In genomic region chr20:23420943-23421925, GRCh38 we compare ENCODE assay signal across 1 cellular context.
TF ChIP-seq lines count a peak whose summit lies in the region.

NAPB (minus strand) TSS chr20:23421488; CDS start chr20:23421402, 86 bp downstream.

TF ChIP-seq in HepG2, 621 proteins besides CTCF, POLR2A, EP300 and RAD21 (continued from another document and continues in another):
- TF ChIP-seq, protein P1, sequence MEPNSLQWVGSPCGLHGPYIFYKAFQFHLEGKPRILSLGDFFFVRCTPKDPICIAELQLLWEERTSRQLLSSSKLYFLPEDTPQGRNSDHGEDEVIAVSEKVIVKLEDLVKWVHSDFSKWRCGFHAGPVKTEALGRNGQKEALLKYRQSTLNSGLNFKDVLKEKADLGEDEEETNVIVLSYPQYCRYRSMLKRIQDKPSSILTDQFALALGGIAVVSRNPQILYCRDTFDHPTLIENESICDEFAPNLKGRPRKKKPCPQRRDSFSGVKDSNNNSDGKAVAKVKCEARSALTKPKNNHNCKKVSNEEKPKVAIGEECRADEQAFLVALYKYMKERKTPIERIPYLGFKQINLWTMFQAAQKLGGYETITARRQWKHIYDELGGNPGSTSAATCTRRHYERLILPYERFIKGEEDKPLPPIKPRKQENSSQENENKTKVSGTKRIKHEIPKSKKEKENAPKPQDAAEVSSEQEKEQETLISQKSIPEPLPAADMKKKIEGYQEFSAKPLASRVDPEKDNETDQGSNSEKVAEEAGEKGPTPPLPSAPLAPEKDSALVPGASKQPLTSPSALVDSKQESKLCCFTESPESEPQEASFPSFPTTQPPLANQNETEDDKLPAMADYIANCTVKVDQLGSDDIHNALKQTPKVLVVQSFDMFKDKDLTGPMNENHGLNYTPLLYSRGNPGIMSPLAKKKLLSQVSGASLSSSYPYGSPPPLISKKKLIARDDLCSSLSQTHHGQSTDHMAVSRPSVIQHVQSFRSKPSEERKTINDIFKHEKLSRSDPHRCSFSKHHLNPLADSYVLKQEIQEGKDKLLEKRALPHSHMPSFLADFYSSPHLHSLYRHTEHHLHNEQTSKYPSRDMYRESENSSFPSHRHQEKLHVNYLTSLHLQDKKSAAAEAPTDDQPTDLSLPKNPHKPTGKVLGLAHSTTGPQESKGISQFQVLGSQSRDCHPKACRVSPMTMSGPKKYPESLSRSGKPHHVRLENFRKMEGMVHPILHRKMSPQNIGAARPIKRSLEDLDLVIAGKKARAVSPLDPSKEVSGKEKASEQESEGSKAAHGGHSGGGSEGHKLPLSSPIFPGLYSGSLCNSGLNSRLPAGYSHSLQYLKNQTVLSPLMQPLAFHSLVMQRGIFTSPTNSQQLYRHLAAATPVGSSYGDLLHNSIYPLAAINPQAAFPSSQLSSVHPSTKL (CRISPR knock-in tag; IDR thresholded peaks at IDR 0.05), result peak; percentile 60; the same call in 1 of the 2 replicates
- TF ChIP-seq HMGA1 (CRISPR knock-in tag; conservative IDR thresholded peaks at IDR 0.05) (no peak), ZNF230 (CRISPR knock-in tag; IDR thresholded peaks at IDR 0.05) (peak; percentile 75; the same call in 1 of the 2 replicates), AKAP8 (CRISPR knock-in tag; IDR thresholded peaks at IDR 0.05) (peak; percentile 86), ELF1 (CRISPR knock-in tag; IDR thresholded peaks at IDR 0.05) (peak; percentile 76), KAT2B (IDR thresholded peaks at IDR 0.05; ENCODE audit: borderline replicate concordance, low read depth, low read length) (no peak), HNF1A (IDR thresholded peaks at IDR 0.05; ENCODE audit: low read depth) (no peak), HNF1A (CRISPR knock-in tag; IDR thresholded peaks at IDR 0.05; ENCODE audit: borderline replicate concordance) (peak; percentile 59; the same call in 1 of the 2 replicates), LCORL (IDR thresholded peaks at IDR 0.05) (no peak), LCORL (CRISPR knock-in tag; IDR thresholded peaks at IDR 0.05) (peak; percentile 86), PAF1 (CRISPR knock-in tag; IDR thresholded peaks at IDR 0.05) (no peak), SP1 (IDR thresholded peaks at IDR 0.05) (no peak), SP1 (CRISPR knock-in tag; IDR thresholded peaks at IDR 0.05) (peak; percentile 53; the same call in 1 of the 2 replicates), MXD4 (CRISPR knock-in tag; IDR thresholded peaks at IDR 0.05) (peak; percentile 76; the same call in 1 of the 2 replicates), PREB (CRISPR knock-in tag; IDR thresholded peaks at IDR 0.05) (no peak), ZNF124 (CRISPR knock-in tag; IDR thresholded peaks at IDR 0.05) (0 out of 2 replicates have a peak, but pooled peaks have one; percentile 80), NFIB (CRISPR knock-in tag; IDR thresholded peaks at IDR 0.05; ENCODE audit: borderline replicate concordance) (no peak), SRSF9 (IDR thresholded peaks at IDR 0.05; ENCODE audit: borderline replicate concordance, insufficient read depth, low read depth, low read length, poor library complexity, severe bottlenecking) (no peak), NCOA1 (CRISPR knock-in tag; IDR thresholded peaks at IDR 0.05) (peak; percentile 70; the same call in 1 of the 2 replicates), DMTF1 (CRISPR knock-in tag; IDR thresholded peaks at IDR 0.05) (no peak), ZNF883 (CRISPR knock-in tag; IDR thresholded peaks at IDR 0.05; ENCODE audit: not compliant biosample characterization) (peak; percentile 76), MBNL3 (CRISPR knock-in tag; conservative IDR thresholded peaks at IDR 0.05) (no peak), CC2D1A (CRISPR knock-in tag; IDR thresholded peaks at IDR 0.05) (no peak), ATRX (CRISPR knock-in tag; IDR thresholded peaks at IDR 0.05; ENCODE audit: borderline replicate concordance) (no peak; the same call in 1 of the 2 replicates), ZNF512 (CRISPR knock-in tag; IDR thresholded peaks at IDR 0.05) (no peak), TCF7L2 (IDR thresholded peaks at IDR 0.05; ENCODE audit: low read depth, low read length) (no peak), GFI1 (CRISPR knock-in tag; IDR thresholded peaks at IDR 0.05; ENCODE audit: borderline replicate concordance) (no peak; the same call in 1 of the 2 replicates), ZNF530 (CRISPR knock-in tag; IDR thresholded peaks at IDR 0.05; ENCODE audit: low read depth) (no peak)
- TF ChIP-seq, protein P2, sequence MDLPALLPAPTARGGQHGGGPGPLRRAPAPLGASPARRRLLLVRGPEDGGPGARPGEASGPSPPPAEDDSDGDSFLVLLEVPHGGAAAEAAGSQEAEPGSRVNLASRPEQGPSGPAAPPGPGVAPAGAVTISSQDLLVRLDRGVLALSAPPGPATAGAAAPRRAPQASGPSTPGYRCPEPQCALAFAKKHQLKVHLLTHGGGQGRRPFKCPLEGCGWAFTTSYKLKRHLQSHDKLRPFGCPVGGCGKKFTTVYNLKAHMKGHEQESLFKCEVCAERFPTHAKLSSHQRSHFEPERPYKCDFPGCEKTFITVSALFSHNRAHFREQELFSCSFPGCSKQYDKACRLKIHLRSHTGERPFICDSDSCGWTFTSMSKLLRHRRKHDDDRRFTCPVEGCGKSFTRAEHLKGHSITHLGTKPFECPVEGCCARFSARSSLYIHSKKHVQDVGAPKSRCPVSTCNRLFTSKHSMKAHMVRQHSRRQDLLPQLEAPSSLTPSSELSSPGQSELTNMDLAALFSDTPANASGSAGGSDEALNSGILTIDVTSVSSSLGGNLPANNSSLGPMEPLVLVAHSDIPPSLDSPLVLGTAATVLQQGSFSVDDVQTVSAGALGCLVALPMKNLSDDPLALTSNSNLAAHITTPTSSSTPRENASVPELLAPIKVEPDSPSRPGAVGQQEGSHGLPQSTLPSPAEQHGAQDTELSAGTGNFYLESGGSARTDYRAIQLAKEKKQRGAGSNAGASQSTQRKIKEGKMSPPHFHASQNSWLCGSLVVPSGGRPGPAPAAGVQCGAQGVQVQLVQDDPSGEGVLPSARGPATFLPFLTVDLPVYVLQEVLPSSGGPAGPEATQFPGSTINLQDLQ (CRISPR knock-in tag; IDR thresholded peaks at IDR 0.05), result no peak
- TF ChIP-seq, protein P3, sequence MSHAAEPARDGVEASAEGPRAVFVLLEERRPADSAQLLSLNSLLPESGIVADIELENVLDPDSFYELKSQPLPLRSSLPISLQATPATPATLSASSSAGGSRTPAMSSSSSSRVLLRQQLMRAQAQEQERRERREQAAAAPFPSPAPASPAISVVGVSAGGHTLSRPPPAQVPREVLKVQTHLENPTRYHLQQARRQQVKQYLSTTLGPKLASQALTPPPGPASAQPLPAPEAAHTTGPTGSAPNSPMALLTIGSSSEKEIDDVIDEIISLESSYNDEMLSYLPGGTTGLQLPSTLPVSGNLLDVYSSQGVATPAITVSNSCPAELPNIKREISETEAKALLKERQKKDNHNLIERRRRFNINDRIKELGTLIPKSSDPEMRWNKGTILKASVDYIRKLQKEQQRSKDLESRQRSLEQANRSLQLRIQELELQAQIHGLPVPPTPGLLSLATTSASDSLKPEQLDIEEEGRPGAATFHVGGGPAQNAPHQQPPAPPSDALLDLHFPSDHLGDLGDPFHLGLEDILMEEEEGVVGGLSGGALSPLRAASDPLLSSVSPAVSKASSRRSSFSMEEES (CRISPR knock-in tag; IDR thresholded peaks at IDR 0.05), result 0 out of 2 replicates have a peak, but pooled peaks have one; percentile 20
- TF ChIP-seq, protein P4, sequence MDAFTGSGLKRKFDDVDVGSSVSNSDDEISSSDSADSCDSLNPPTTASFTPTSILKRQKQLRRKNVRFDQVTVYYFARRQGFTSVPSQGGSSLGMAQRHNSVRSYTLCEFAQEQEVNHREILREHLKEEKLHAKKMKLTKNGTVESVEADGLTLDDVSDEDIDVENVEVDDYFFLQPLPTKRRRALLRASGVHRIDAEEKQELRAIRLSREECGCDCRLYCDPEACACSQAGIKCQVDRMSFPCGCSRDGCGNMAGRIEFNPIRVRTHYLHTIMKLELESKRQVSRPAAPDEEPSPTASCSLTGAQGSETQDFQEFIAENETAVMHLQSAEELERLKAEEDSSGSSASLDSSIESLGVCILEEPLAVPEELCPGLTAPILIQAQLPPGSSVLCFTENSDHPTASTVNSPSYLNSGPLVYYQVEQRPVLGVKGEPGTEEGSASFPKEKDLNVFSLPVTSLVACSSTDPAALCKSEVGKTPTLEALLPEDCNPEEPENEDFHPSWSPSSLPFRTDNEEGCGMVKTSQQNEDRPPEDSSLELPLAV (CRISPR knock-in tag; conservative IDR thresholded peaks at IDR 0.05; ENCODE audit: low read depth), result no peak
- TF ChIP-seq, protein P5, sequence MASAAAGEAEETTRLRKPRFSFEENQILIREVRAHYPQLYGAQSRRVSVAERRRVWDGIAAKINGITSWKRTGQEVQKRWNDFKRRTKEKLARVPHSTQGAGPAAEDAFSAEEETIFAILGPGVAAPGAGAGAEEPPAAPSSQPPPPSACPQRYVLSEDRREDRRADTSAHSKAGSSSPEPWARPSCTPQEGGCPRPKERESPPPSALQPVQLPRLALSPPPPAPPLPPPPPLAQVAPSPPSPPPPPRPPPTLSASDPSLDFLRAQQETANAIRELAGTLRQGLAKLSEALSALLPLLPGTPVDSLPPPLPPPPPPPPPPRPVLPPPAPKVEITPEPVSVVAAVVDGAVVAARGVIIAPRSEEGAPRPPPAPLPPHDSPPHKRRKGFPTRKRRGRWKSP (CRISPR knock-in tag; IDR thresholded peaks at IDR 0.05), result peak; percentile 69
